Comparison of ENCODE assay signal across 9 cellular contexts in genomic region chr2:232876071-232876977, GRCh38. TPM values are rescaled to one million over a fixed set of nuclear protein-coding genes. Genes with fewer than 3 reads are reported as not detected.
DNase-seq lines count a peak whose midpoint lies in the region; ATAC-seq, FAIRE-seq and TF ChIP-seq lines count a peak whose summit lies in the region.
"Had no signal": no experiment of that assay in that cellular context is flagged by ENCODE, and none has a peak within 500 bp of the region (broad histone marks: within the 10 kb centered on the region; RNA-seq: fewer than 3 reads in every experiment).

No MANE protein-coding gene starts in this region.

- 4 to 10% methylated on average over 83 to 125 of the region's 129 CpGs for WGBS in pancreas, 2 donors

- H3K27me3 Mint-ChIP-seq in activated T-helper 17 cell treated with anti-CD3 and anti-CD28 coated beads, Interleukin-2, amount 50 U/mL, for 72 hours, result peaks cover 7% of the 10 kb centered on the region

- no peak for TF ChIP-seq CTCF in pancreas (IDR thresholded peaks at IDR 0.05)

- in situ Hi-C loops in KBM-7 (cut with MboI; ENCODE audit: low pct_unique_long_range_greater_than_20kb, low sequenced_read_pairs), result no loop called here

- peak overlapping the region; percentile 18 to 46 (median 36) for H3K4me3 ChIP-seq in pancreas

- H3K4me1 ChIP-seq in pancreas, result peaks cover 0 to 3% (median 0%) of the 10 kb centered on the region in 3 donors

- no peak for FAIRE-seq in pancreas (lab: Jason Lieb, UNC)

- H3K27ac Mint-ChIP-seq in activated T-helper 17 cell treated with anti-CD3 and anti-CD28 coated beads, Interleukin-2, amount 50 U/mL, for 72 hours, result no peak overlapping the region

- H3K4me1 Mint-ChIP-seq in activated T-helper 17 cell treated with anti-CD3 and anti-CD28 coated beads, Interleukin-2, amount 50 U/mL, for 72 hours, result peaks cover 6% of the 10 kb centered on the region

- H3K27me3 ChIP-seq in pancreas, result no peaks in the 10 kb centered on the region

- H3K36me3 Mint-ChIP-seq in activated T-helper 17 cell treated with anti-CD3 and anti-CD28 coated beads, Interleukin-2, amount 50 U/mL, for 72 hours (ENCODE audit: low read depth), result no peaks in the 10 kb centered on the region

- no peaks in the 10 kb centered on the region for H3K9me3 ChIP-seq in pancreas

- no peak overlapping the region for H3K27ac ChIP-seq in pancreas
- H3K27ac ChIP-seq: C4-2B had no signal

- H3K9me3 Mint-ChIP-seq in activated T-helper 17 cell treated with anti-CD3 and anti-CD28 coated beads, Interleukin-2, amount 50 U/mL, for 72 hours, result no peaks in the 10 kb centered on the region

- ATAC-seq in activated T-helper 17 cell treated with anti-CD3 and anti-CD28 coated beads, Interleukin-2, amount 50 U/mL, for 72 hours (replicated peaks), result peak; percentile 73
- peak; percentile 18 for ATAC-seq in Right ventricle myocardium superior (ENCODE audit: poor library complexity)
- peak; percentile 36 to 76 (median 52) for ATAC-seq in pancreas
- ATAC-seq in HG03571 (IDR thresholded peaks at IDR 0.05; ENCODE audit: unreplicated experiment), result no peak
- ATAC-seq in HG03439 (IDR thresholded peaks at IDR 0.05; ENCODE audit: unreplicated experiment), result no peak

- peak overlapping the region; percentile 64 for H3K4me3 Mint-ChIP-seq in activated T-helper 17 cell treated with anti-CD3 and anti-CD28 coated beads, Interleukin-2, amount 50 U/mL, for 72 hours

- no peaks in the 10 kb centered on the region for H3K36me3 ChIP-seq in pancreas

- intact Hi-C loops in Right ventricle myocardium superior (cut with DNase I), result loop anchor here (10.0 kb wide), 1 partner anchor 158 kb away; the partner anchor contains the start of gene NEU2
- intact Hi-C loops in pancreas (cut with DNase I), result loop anchor here in 1 of 3 donors (10.0 kb wide), 1 partner anchor 168 kb away; no protein-coding TSS in a partner anchor

- DNase-seq in DMS53 (lab: John Stamatoyannopoulos, UW) (peak; percentile 72), DMS53 treated with DMSO at 0.1 percent for 48 hours (lab: John Stamatoyannopoulos, UW; ENCODE audit: unreplicated experiment) (no peak), KBM-7 (peak; percentile 68), Right ventricle myocardium superior (no peak), pancreas (peak in 1 of 6 donors; percentile 66)

RNA-seq across cellular contexts. Expression of gene SNORC, which starts 6.3 kb away (rescaled TPM):
- 1 to 10 TPM; 2.0 to 3.1 TPM for total RNA-seq in activated T-helper 17 cell treated with anti-CD3 and anti-CD28 coated beads, Interleukin-2, amount 50 U/mL, for 72 hours
- total RNA-seq in Right ventricle myocardium superior (0.70 TPM), pancreas (1 to 10 TPM in 5 of 6 donors, under 1 TPM in 1; 0.76 to 2.3 (median 1.3) TPM)
- 10 to 100 TPM in 1 of 2 donors, 1 to 10 TPM in 1; 4.0 to 13.2 TPM for polyA plus RNA-seq in pancreas

Comparison
In these comparisons a context has a peak if more than half of its experiments do, and no peak if none do; other contexts are left out.
1. DNase-seq: peak in DMS53 (single experiment) and KBM-7 (single experiment); none in DMS53 treated with DMSO at 0.1 percent for 48 hours (single experiment) and Right ventricle myocardium superior (single experiment).
2. ATAC-seq: peak in activated T-helper 17 cell treated with anti-CD3 and anti-CD28 coated beads, Interleukin-2, amount 50 U/mL, for 72 hours (single experiment), Right ventricle myocardium superior (single experiment) and pancreas (4 of 4); none in HG03571 (single experiment) and HG03439 (single experiment).